1 cellular context compared by ENCODE assay signal in the genomic region with DNA sequence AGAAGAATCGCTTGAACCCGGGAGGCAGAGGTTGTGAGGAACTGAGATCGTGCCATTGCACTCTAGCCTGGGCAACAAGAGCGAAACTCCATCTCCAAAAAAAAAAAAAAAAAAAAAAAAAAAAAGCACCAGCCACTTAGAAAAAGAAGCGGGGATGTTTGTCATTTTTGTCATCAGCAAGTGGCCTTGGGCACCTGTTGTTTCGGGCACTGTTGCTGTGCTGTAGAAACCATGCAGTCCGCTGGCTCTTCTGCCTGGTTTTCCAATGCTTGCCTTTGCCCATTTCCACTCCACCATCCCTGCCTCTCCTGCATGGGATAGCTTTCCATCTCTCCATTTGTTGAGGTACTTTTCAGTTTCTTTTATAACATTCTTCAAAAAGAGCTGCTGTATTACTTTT.
A peak's percentile ranks its signal among the peaks of the same experiment; 100 is the strongest.
TF ChIP-seq lines count a peak whose summit lies in the region.

No MANE protein-coding gene starts in this region.

TF ChIP-seq in HEK293, 187 proteins besides CTCF, POLR2A, EP300 and RAD21 (continued from another document):
- TF ChIP-seq, protein P1, sequence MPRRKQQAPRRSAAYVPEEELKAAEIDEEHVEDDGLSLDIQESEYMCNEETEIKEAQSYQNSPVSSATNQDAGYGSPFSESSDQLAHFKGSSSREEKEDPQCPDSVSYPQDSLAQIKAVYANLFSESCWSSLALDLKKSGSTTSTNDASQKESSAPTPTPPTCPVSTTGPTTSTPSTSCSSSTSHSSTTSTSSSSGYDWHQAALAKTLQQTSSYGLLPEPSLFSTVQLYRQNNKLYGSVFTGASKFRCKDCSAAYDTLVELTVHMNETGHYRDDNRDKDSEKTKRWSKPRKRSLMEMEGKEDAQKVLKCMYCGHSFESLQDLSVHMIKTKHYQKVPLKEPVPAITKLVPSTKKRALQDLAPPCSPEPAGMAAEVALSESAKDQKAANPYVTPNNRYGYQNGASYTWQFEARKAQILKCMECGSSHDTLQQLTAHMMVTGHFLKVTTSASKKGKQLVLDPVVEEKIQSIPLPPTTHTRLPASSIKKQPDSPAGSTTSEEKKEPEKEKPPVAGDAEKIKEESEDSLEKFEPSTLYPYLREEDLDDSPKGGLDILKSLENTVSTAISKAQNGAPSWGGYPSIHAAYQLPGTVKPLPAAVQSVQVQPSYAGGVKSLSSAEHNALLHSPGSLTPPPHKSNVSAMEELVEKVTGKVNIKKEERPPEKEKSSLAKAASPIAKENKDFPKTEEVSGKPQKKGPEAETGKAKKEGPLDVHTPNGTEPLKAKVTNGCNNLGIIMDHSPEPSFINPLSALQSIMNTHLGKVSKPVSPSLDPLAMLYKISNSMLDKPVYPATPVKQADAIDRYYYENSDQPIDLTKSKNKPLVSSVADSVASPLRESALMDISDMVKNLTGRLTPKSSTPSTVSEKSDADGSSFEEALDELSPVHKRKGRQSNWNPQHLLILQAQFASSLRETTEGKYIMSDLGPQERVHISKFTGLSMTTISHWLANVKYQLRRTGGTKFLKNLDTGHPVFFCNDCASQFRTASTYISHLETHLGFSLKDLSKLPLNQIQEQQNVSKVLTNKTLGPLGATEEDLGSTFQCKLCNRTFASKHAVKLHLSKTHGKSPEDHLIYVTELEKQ (tag by site-specific recombination; IDR thresholded peaks at IDR 0.05; ENCODE audit: borderline replicate concordance): no peak
- TF ChIP-seq ZNF114 (tag by site-specific recombination; IDR thresholded peaks at IDR 0.05) (no peak), ZNF324 (tag by site-specific recombination; IDR thresholded peaks at IDR 0.05) (no peak), ZNF211 (tag by site-specific recombination; IDR thresholded peaks at IDR 0.05; ENCODE audit: low read depth) (no peak), HOXA7 (CRISPR knock-in tag; IDR thresholded peaks at IDR 0.05; ENCODE audit: borderline replicate concordance) (no peak), ZNF16 (tag by site-specific recombination; IDR thresholded peaks at IDR 0.05; ENCODE audit: low read depth) (no peak)
- TF ChIP-seq, protein P2, sequence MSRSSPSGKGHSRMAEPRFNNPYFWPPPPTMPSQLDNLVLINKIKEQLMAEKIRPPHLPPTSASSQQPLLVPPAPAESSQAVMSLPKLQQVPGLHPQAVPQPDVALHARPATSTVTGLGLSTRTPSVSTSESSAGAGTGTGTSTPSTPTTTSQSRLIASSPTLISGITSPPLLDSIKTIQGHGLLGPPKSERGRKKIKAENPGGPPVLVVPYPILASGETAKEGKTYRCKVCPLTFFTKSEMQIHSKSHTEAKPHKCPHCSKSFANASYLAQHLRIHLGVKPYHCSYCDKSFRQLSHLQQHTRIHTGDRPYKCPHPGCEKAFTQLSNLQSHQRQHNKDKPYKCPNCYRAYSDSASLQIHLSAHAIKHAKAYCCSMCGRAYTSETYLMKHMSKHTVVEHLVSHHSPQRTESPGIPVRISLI (tag by site-specific recombination; IDR thresholded peaks at IDR 0.05): peak; percentile 71; the same call in 1 of the 2 replicates
- TF ChIP-seq, protein P3, sequence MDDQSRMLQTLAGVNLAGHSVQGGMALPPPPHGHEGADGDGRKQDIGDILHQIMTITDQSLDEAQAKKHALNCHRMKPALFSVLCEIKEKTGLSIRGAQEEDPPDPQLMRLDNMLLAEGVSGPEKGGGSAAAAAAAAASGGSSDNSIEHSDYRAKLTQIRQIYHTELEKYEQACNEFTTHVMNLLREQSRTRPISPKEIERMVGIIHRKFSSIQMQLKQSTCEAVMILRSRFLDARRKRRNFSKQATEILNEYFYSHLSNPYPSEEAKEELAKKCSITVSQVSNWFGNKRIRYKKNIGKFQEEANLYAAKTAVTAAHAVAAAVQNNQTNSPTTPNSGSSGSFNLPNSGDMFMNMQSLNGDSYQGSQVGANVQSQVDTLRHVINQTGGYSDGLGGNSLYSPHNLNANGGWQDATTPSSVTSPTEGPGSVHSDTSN (CRISPR knock-in tag; IDR thresholded peaks at IDR 0.05): no peak
